ENCODE assay signal across 22 cellular contexts in genomic region chr10:1333981-1334380, GRCh38.
"Had no signal": no experiment of that assay in that cellular context is flagged by ENCODE, and none has a peak within 500 bp of the region (broad histone marks: within the 10 kb centered on the region; RNA-seq: fewer than 3 reads in every experiment).

No MANE protein-coding gene starts in this region.

- H3K36me3 ChIP-seq: colonic mucosa, esophagus muscularis mucosa, esophagus squamous epithelium, gastrocnemius medialis, gastroesophageal sphincter, heart left ventricle, heart right ventricle had no signal

- DNase-seq: colonic mucosa; cortex of kidney; dermis blood vessel endothelial cell; dorsolateral prefrontal cortex; effector CD4-positive, alpha-beta T cell; effector CD8-positive, alpha-beta T cell; effector memory CD4-positive, alpha-beta T cell; effector memory CD8-positive, alpha-beta T cell; endodermal cell; erythroblast; esophagus squamous epithelium; foreskin fibroblast; foreskin keratinocyte; foreskin melanocyte; gastrocnemius medialis; glutamatergic neuron; heart left ventricle; heart right ventricle had no signal

- H3K4me1 ChIP-seq: colonic mucosa, esophagus muscularis mucosa, esophagus squamous epithelium, foreskin keratinocyte, gastrocnemius medialis, gastroesophageal sphincter, heart left ventricle, heart right ventricle had no signal

- H3K27me3 ChIP-seq: colonic mucosa, esophagus squamous epithelium, foreskin keratinocyte, gastrocnemius medialis had no signal

- H3K4me3 ChIP-seq: colonic mucosa, coronary artery, dorsolateral prefrontal cortex, esophagus muscularis mucosa, esophagus squamous epithelium, gastrocnemius medialis, gastroesophageal sphincter, heart left ventricle, heart right ventricle had no signal

- H3K27ac ChIP-seq: colonic mucosa, coronary artery, dorsolateral prefrontal cortex, epithelial cell of prostate, esophagus muscularis mucosa, esophagus squamous epithelium, foreskin keratinocyte, gastrocnemius medialis, gastroesophageal sphincter, heart left ventricle, heart right ventricle had no signal

- H3K9me3 ChIP-seq: colonic mucosa, esophagus muscularis mucosa, esophagus squamous epithelium, gastrocnemius medialis, gastroesophageal sphincter, heart right ventricle had no signal
